Comparison of ENCODE assay signal across 8 cellular contexts in genomic region chr10:72946963-72947362, GRCh38. TPM values are rescaled to one million over a fixed set of nuclear protein-coding genes. Genes with fewer than 3 reads are reported as not detected.
"Had no signal": no experiment of that assay in that cellular context is flagged by ENCODE, and none has a peak within 500 bp of the region (broad histone marks: within the 10 kb centered on the region; RNA-seq: fewer than 3 reads in every experiment).

No MANE protein-coding gene starts in this region.

- ATAC-seq: GM12878 had no signal

- DNase-seq: GDM1, GF-D8 had no signal

- H3K4me3 ChIP-seq: GM12878 had no signal

- FAIRE-seq: G401.6, GM12878, GM12891, GM12892, GM18507, GM19239 had no signal

RNA-seq across cellular contexts. Expression of gene PLA2G12B, which starts 7.6 kb away (rescaled TPM):
- total RNA-seq: GM12878 had no signal
- polyA plus RNA-seq: GM12878 had no signal

RNA-seq across cellular contexts. Expression of gene OIT3, which starts 53.4 kb away (rescaled TPM):
- total RNA-seq: GM12878 had no signal
- polyA plus RNA-seq: GM12878 had no signal
